Comparison of ENCODE assay signal across 22 cellular contexts in the genomic region with DNA sequence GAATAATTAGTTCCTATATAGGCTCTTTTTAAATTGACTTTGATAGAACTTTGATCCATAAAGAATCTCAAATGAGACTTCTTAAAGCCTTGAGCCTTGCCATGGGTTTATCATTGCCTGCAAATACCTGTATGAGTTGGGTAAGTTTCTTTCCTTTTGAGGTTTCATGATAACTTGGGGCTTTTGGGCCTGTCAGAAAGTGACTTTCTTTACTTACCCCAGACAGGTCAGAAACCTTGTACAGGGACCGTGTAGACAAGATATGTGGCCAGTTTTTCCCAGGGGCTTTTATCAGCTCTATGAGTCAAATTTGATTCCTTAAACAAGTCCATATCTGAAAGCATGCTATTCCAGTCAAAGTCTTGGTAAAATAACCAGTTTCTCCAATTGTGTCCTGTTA. TPM values are rescaled to one million over a fixed set of nuclear protein-coding genes. Genes with fewer than 3 reads are reported as not detected.
DNase-seq lines count a peak whose midpoint lies in the region; ATAC-seq, FAIRE-seq and TF ChIP-seq lines count a peak whose summit lies in the region.
"Had no signal": no experiment of that assay in that cellular context is flagged by ENCODE, and none has a peak within 500 bp of the region (broad histone marks: within the 10 kb centered on the region; RNA-seq: fewer than 3 reads in every experiment).

No MANE protein-coding gene starts in this region.

- ATAC-seq in GM18868 (IDR thresholded peaks at IDR 0.05; ENCODE audit: unreplicated experiment), result peak; percentile 83
- ATAC-seq in GM21515 (IDR thresholded peaks at IDR 0.05; ENCODE audit: unreplicated experiment), result peak; percentile 43
- peak; percentile 61 for ATAC-seq in HG03025 (IDR thresholded peaks at IDR 0.05; ENCODE audit: low FRiP score, unreplicated experiment)
- ATAC-seq in K562, result no peak
- ATAC-seq in activated T-cell treated with anti-CD3 and anti-CD28 coated beads, Interleukin-2, amount 50 U/mL, for 72 hours (replicated peaks in 1 of 2), result no peak
- ATAC-seq in activated CD8-positive, alpha-beta T cell treated with anti-CD3 and anti-CD28 coated beads for 36 hours, result no peak
- ATAC-seq: naive thymus-derived CD8-positive, alpha-beta T cell had no signal

- no peak for TF ChIP-seq RAD21 in K562 (CRISPR knock-in tag; conservative IDR thresholded peaks at IDR 0.05 in 1 of 2, IDR thresholded peaks at IDR 0.05 in 1 of 2)

- H3K4me1 ChIP-seq in K562 (replicated peaks in 1 of 2; ENCODE audit: control insufficient read depth in 2 of 2, insufficient read depth in 2 of 2, low read length in 2 of 2) (no peaks in the 10 kb centered on the region), BE2C (no peaks in the 10 kb centered on the region)
- H3K4me1 ChIP-seq: ascending aorta, SJSA1 had no signal

- CTCF ChIA-PET in K562 (lab: Yijun Ruan, JAX; ENCODE audit: low intra/inter-chr PET ratio), result no interaction called here
- CTCF ChIA-PET in activated CD8-positive, alpha-beta T cell treated with anti-CD3 and anti-CD28 coated beads for 36 hours (lab: Charles Lee), result no interaction called here

- no peak overlapping the region for H3K4me2 ChIP-seq in K562 (ENCODE audit: insufficient read depth, low read length)

- no peaks in the 10 kb centered on the region for H3K79me2 ChIP-seq in K562 (ENCODE audit: control insufficient read depth, insufficient read depth, low read length)

- TSS peak; percentile 2 for BruUV-seq in K562 (replicated peaks; lab: Mats Ljungman, UMichigan)

- H3K4me3 Mint-ChIP-seq in activated T-cell treated with anti-CD3 and anti-CD28 coated beads, Interleukin-2, amount 50 U/mL, for 72 hours, result no peak overlapping the region
- no peak overlapping the region for H3K4me3 Mint-ChIP-seq in activated CD8-positive, alpha-beta T cell treated with anti-CD3 and anti-CD28 coated beads for 36 hours
- H3K4me3 Mint-ChIP-seq: immature natural killer cell; naive thymus-derived CD8-positive, alpha-beta T cell had no signal

- DNase-seq in K562 (ENCODE audit: extremely low read depth in 1 of 4, low spot score in 3 of 4), result no peak
- DNase-seq in activated T-cell treated with anti-CD3 and anti-CD28 coated beads, Interleukin-2, amount 50 U/mL, for 72 hours, result no peak
- DNase-seq in NCI-H1417 treated with DMSO at 0.1 percent for 48 hours (lab: John Stamatoyannopoulos, UW), result no peak
- no peak for DNase-seq in BE2C
- no peak for DNase-seq in activated CD8-positive, alpha-beta T cell treated with anti-CD3 and anti-CD28 coated beads for 36 hours
- DNase-seq: activated CD4-positive, CD25-positive, alpha-beta regulatory T cell treated with anti-CD3 and anti-CD28 coated beads, Interleukin-2, amount 50 U/mL, for 72 hours; activated CD8-positive, alpha-beta memory T cell treated with anti-CD3 and anti-CD28 coated beads, Interleukin-2, amount 50 U/mL, for 4 hours; activated naive CD4-positive, alpha-beta T cell treated with Interleukin-2 at 50 U/mL for 16 hours; GF-D8; immature natural killer cell; MM.1S; naive thymus-derived CD8-positive, alpha-beta T cell; NCI-H2029 treated with DMSO at 0.1 percent for 48 hours; NCI-H524; small intestine; T-helper 9 cell had no signal

- TF ChIP-seq POLR2A in K562 (conservative IDR thresholded peaks at IDR 0.05), result no peak

- 67% methylated on average over 1 of the region's 1 CpG for WGBS in K562 (ENCODE audit: insufficient coverage, low coverage, missing lambda C conversion rate)

- H3K27me3 Mint-ChIP-seq in activated T-cell treated with anti-CD3 and anti-CD28 coated beads, Interleukin-2, amount 50 U/mL, for 72 hours (ENCODE audit: low read depth), result no peaks in the 10 kb centered on the region
- no peaks in the 10 kb centered on the region for H3K27me3 Mint-ChIP-seq in activated CD8-positive, alpha-beta T cell treated with anti-CD3 and anti-CD28 coated beads for 36 hours
- H3K27me3 Mint-ChIP-seq: naive thymus-derived CD8-positive, alpha-beta T cell had no signal

- H3K27ac Mint-ChIP-seq in activated T-cell treated with anti-CD3 and anti-CD28 coated beads, Interleukin-2, amount 50 U/mL, for 72 hours, result no peak overlapping the region
- H3K27ac Mint-ChIP-seq in activated CD8-positive, alpha-beta T cell treated with anti-CD3 and anti-CD28 coated beads for 36 hours, result no peak overlapping the region
- H3K27ac Mint-ChIP-seq: immature natural killer cell; naive thymus-derived CD8-positive, alpha-beta T cell had no signal

- POLR2A ChIA-PET in K562 (lab: Yijun Ruan, JAX), result interaction anchor here (1.0 to 1.1 kb wide), 2 partner anchors 8 to 17 kb away, joined by 3 to 4 read pairs; no protein-coding TSS in a partner anchor
- POLR2A ChIA-PET in activated CD8-positive, alpha-beta T cell treated with anti-CD3 and anti-CD28 coated beads for 36 hours (lab: Charles Lee), result no interaction called here

- no peak overlapping the region for H2AFZ ChIP-seq in K562 (ENCODE audit: low read depth, low read length)

- no peak for FAIRE-seq in K562 (lab: Jason Lieb, UNC)
- FAIRE-seq: small intestine had no signal

- H3K4me1 Mint-ChIP-seq in activated T-cell treated with anti-CD3 and anti-CD28 coated beads, Interleukin-2, amount 50 U/mL, for 72 hours (ENCODE audit: low read depth), result no peaks in the 10 kb centered on the region
- no peaks in the 10 kb centered on the region for H3K4me1 Mint-ChIP-seq in activated CD8-positive, alpha-beta T cell treated with anti-CD3 and anti-CD28 coated beads for 36 hours (ENCODE audit: low read depth)
- H3K4me1 Mint-ChIP-seq: immature natural killer cell had no signal

- TF ChIP-seq CTCF in K562 (IDR thresholded peaks at IDR 0.05 in 2 of 3, conservative IDR thresholded peaks at IDR 0.05 in 1 of 3; ENCODE audit: insufficient read depth in 2 of 3, low read depth in 1 of 3, low read length in 3 of 3) (no peak), BE2C (IDR thresholded peaks at IDR 0.05; ENCODE audit: low read depth, low read length) (no peak)
- no peak for TF ChIP-seq CTCF in activated CD8-positive, alpha-beta T cell treated with anti-CD3 and anti-CD28 coated beads for 36 hours (IDR thresholded peaks at IDR 0.05)

- peaks cover 4 to 6% of the 10 kb centered on the region in 2 donors for H3K36me3 Mint-ChIP-seq in activated T-cell treated with anti-CD3 and anti-CD28 coated beads, Interleukin-2, amount 50 U/mL, for 72 hours (ENCODE audit: insufficient read depth in 2 of 2)
- peaks cover 4% of the 10 kb centered on the region for H3K36me3 Mint-ChIP-seq in activated CD8-positive, alpha-beta T cell treated with anti-CD3 and anti-CD28 coated beads for 36 hours (ENCODE audit: low read depth)

- H3K9me3 ChIP-seq in K562 (replicated peaks; ENCODE audit: control insufficient read depth, insufficient read depth, low read depth, low read length), result no peaks in the 10 kb centered on the region
- no peaks in the 10 kb centered on the region for H3K9me3 ChIP-seq in BE2C
- H3K9me3 ChIP-seq: ascending aorta, SJSA1, thoracic aorta had no signal

- no peak overlapping the region for H3K27ac ChIP-seq in K562 (ENCODE audit: extremely low read depth, low read depth, low read length)
- H3K27ac ChIP-seq: ascending aorta, SJSA1, thoracic aorta had no signal

- no peak overlapping the region for H3K4me3 ChIP-seq in K562
- no peak overlapping the region for H3K4me3 ChIP-seq in BE2C (ENCODE audit: low read depth, low read length)
- H3K4me3 ChIP-seq: ascending aorta, SJSA1, thoracic aorta had no signal

- no peaks in the 10 kb centered on the region for H4K20me1 ChIP-seq in K562 (replicated peaks; ENCODE audit: control insufficient read depth, insufficient read depth, low read length)

- intact Hi-C loops in K562 (cut with micrococcal nuclease), result no loop called here
- intact Hi-C loops in activated CD8-positive, alpha-beta T cell treated with anti-CD3 and anti-CD28 coated beads for 36 hours (cut with micrococcal nuclease), result no loop called here

- H3K36me3 ChIP-seq in K562 (ENCODE audit: control insufficient read depth, insufficient read depth, low read length) (peaks cover 68% of the 10 kb centered on the region), BE2C (peaks cover 41% of the 10 kb centered on the region)

- in situ Hi-C loops in K562 (cut with MboI), result no loop called here

- H3K27me3 ChIP-seq in K562 (ENCODE audit: control insufficient read depth in 2 of 2, insufficient read depth in 2 of 2, low read length in 2 of 2) (no peaks in the 10 kb centered on the region), BE2C (no peaks in the 10 kb centered on the region)
- H3K27me3 ChIP-seq: ascending aorta, SJSA1 had no signal

- H3K9ac ChIP-seq in K562 (ENCODE audit: insufficient read depth in 1 of 2, low read depth in 2 of 2, low read length in 2 of 2), result no peak overlapping the region

- no peak for TF ChIP-seq EP300 in K562 (IDR thresholded peaks at IDR 0.05; ENCODE audit: low read length)

- peaks cover 2 to 3% of the 10 kb centered on the region in 2 donors for H3K9me3 Mint-ChIP-seq in activated T-cell treated with anti-CD3 and anti-CD28 coated beads, Interleukin-2, amount 50 U/mL, for 72 hours
- peaks cover 7% of the 10 kb centered on the region for H3K9me3 Mint-ChIP-seq in activated CD8-positive, alpha-beta T cell treated with anti-CD3 and anti-CD28 coated beads for 36 hours

- H3K9me1 ChIP-seq in K562 (ENCODE audit: control insufficient read depth, insufficient read depth, low read length), result no peaks in the 10 kb centered on the region

RNA-seq across cellular contexts. Expression of a gene that starts 17.3 kb away (rescaled TPM):
- total RNA-seq in K562 (2011; cell fraction: chromatin; rRNA removed; ENCODE audit: low replicate concordance), result 38.4 and 84.2 TPM in 2 replicates
- total RNA-seq in K562 (2011; cell fraction: nucleolus; rRNA removed), result 15.7 and 21.7 TPM in 2 replicates
- 36.2 and 40.0 TPM in 2 replicates for total RNA-seq in K562 (2011; cell fraction: nucleoplasm; rRNA removed)
- total RNA-seq in K562 (2014; rRNA removed) (29.7 and 33.5 TPM in 2 replicates), K562 (2014; rRNA removed; fragmentation: Illumina TruSeq; extraction: Trizol) (53.1 and 59.2 TPM in 2 replicates), K562 (2015; rRNA removed; fragmentation: Illumina TruSeq; extraction: Trizol) (44.2 and 44.3 TPM in 2 replicates), K562 (2021) (43.3 and 48.3 TPM in 2 replicates)
- polyA plus RNA-seq in K562 (2011; rRNA removed) (67.6 and 77.1 TPM in 2 replicates), K562 (2014; fragmentation: Illumina TruSeq; extraction: Trizol) (45.7 and 49.4 TPM in 2 replicates), K562 (2014; fragmentation: Nextera tagmentation; extraction: Ambion mirVana) (10 to 100 TPM; 12.8 to 18.2 TPM), K562 (2014; rRNA removed) (34.1 and 35.3 TPM in 2 replicates)
- polyA plus RNA-seq in K562 (2011; cell fraction: cytosol; rRNA removed), result 31.7 and 37.5 TPM in 2 replicates
- polyA plus RNA-seq in K562 (2011; cell fraction: nucleus; rRNA removed), result 60.9 and 85.8 TPM in 2 replicates
- polyA plus RNA-seq in K562 (2012), result 19.2 and 28.5 TPM in 2 replicates
- 147 and 156 TPM in 2 replicates for polyA minus RNA-seq in K562 (2011; rRNA and poly(A)+ RNA removed)
- 42.2 and 49.9 TPM in 2 replicates for polyA minus RNA-seq in K562 (2011; cell fraction: cytosol; rRNA and poly(A)+ RNA removed)
- polyA minus RNA-seq in K562 (2011; cell fraction: nucleus; rRNA and poly(A)+ RNA removed), result 33.0 and 65.3 TPM in 2 replicates
- 1 to 10 TPM; 4.5 to 4.7 TPM for total RNA-seq in activated T-cell treated with anti-CD3 and anti-CD28 coated beads, Interleukin-2, amount 50 U/mL, for 72 hours
- polyA plus RNA-seq in BE2C (2012; ENCODE audit: insufficient read depth, insufficient read length, low read depth), result 29.3 TPM
- 1 to 10 TPM; 1.5 TPM for total RNA-seq in activated CD8-positive, alpha-beta T cell treated with anti-CD3 and anti-CD28 coated beads for 36 hours

Comparison
In these comparisons a context has a peak if more than half of its experiments do, and no peak if none do; other contexts are left out.
1. ATAC-seq: peak in GM18868 (single experiment), GM21515 (single experiment) and HG03025 (single experiment); none in K562 (single experiment), activated T-cell treated with anti-CD3 and anti-CD28 coated beads, Interleukin-2, amount 50 U/mL, for 72 hours (0 of 2) and activated CD8-positive, alpha-beta T cell treated with anti-CD3 and anti-CD28 coated beads for 36 hours (single experiment).